ENCODE assay signal across 1 cellular context in genomic region chr6:138588805-138589434, GRCh38.
A peak's percentile ranks its signal among the peaks of the same experiment; 100 is the strongest.
TF ChIP-seq lines count a peak whose summit lies in the region.

No MANE protein-coding gene starts in this region.

TF ChIP-seq in IMR-90, 13 proteins besides CTCF, POLR2A, EP300 and RAD21:
- TF ChIP-seq SMC3 (IDR thresholded peaks at IDR 0.05; ENCODE audit: low read depth, low read length) (peak; percentile 90), MAZ (IDR thresholded peaks at IDR 0.05; ENCODE audit: borderline replicate concordance, low read depth, low read length) (no peak)
